8 cellular contexts compared by ENCODE assay signal in the genomic region with DNA sequence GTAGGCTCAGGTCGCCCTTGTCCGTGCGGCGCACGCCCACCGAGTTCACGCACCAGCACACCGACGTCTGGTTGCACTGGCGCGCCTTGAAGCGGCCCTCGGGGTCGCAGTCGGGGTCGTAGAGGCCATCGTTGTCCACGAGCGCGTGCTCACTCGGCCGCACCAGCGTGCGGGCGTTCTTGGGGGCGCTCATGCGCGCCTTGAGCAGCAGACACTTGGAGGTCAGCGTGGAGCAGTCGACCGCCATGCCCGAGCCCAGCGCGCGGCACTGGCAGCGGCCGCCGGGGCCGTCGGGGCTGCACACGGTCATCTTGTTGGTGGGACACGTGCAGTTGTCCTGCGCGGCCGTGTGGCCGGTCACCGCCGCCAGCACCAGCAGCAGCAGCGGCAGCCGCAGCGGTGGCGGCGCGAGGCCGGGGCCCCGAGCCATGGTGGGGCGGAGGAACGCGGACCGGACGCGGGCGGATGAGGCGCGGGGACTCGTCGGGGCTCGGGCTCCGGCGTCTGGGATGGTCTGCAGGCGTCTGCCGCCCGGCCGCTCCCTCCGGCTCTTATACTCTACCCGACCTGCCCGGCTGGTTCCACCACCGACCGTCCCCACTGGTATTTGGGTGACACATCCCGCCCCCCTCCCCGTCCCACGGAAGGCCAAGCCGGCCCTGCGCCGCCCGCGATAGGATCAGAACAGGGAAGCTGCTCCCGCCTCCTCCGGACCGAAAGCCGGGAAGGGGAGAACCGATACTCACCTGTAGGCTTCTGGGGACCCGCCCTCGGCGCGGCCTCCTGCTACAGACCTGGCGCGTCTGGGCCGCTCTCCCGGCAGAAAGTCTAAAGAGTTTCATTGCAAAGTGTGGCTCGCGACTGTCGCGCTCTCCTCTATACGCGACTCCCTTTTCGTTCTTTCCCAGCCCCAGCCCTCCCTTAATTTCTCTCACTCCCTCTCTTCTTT.
DNase-seq lines count a peak whose midpoint lies in the region; ATAC-seq and TF ChIP-seq lines count a peak whose summit lies in the region.

A gene with protein sequence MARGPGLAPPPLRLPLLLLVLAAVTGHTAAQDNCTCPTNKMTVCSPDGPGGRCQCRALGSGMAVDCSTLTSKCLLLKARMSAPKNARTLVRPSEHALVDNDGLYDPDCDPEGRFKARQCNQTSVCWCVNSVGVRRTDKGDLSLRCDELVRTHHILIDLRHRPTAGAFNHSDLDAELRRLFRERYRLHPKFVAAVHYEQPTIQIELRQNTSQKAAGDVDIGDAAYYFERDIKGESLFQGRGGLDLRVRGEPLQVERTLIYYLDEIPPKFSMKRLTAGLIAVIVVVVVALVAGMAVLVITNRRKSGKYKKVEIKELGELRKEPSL (minus strand): TSS at position 526 of the 949 bp plus-strand sequence. CDS start 96 bp downstream, at position 430.

- ATAC-seq in GM21423 (IDR thresholded peaks at IDR 0.05; ENCODE audit: unreplicated experiment): no peak

- H3K27me3 ChIP-seq in neuron (ENCODE audit: insufficient read depth, low read length): no peaks in the 10 kb centered on the region

- peak within 1 kb of the TSS; percentile 43 for H2AFZ ChIP-seq in neuron (ENCODE audit: low read depth, low read length)

- no peaks in the 10 kb centered on the region for H3K9me3 ChIP-seq in neuron (ENCODE audit: low read length)

- TF ChIP-seq CTCF in fibroblast of mammary gland (conservative IDR thresholded peaks at IDR 0.05; ENCODE audit: control insufficient read depth, insufficient read depth, low read depth, low read length): no peak

- H3K4me1 ChIP-seq in neuron (ENCODE audit: insufficient read depth, low read length): peaks cover 13% of the 10 kb centered on the region

- H3K36me3 ChIP-seq in neuron (ENCODE audit: insufficient read depth, low read length): no peaks in the 10 kb centered on the region

- DNase-seq in CD1c-positive myeloid dendritic cell (ENCODE audit: extremely low spot score): peak; percentile 63
- DNase-seq in SW480 (ENCODE audit: low spot score): peak; percentile 69
- DNase-seq in fibroblast of mammary gland (ENCODE audit: low read depth): no peak
- no peak for DNase-seq in amygdala (lab: John Stamatoyannopoulos, UW)
- DNase-seq in NCI-H187 (lab: John Stamatoyannopoulos, UW): no peak
- DNase-seq in activated effector memory CD4-positive, alpha-beta T cell treated with anti-CD3 and anti-CD28 coated beads, Interleukin-2, amount 50 U/mL, for 16 hours: no peak

- peak within 1 kb of the TSS; percentile 26 for H3K4me3 ChIP-seq in fibroblast of mammary gland (ENCODE audit: control insufficient read depth, low read depth, low read length)
- no peak within 1 kb of the TSS for H3K4me3 ChIP-seq in neuron (ENCODE audit: low read length)

Comparison
In these comparisons a context has a peak if more than half of its experiments do, and no peak if none do; other contexts are left out.
1. DNase-seq: peak in CD1c-positive myeloid dendritic cell (single experiment) and SW480 (single experiment); none in fibroblast of mammary gland (single experiment), amygdala (0 of 56), NCI-H187 (0 of 2) and activated effector memory CD4-positive, alpha-beta T cell treated with anti-CD3 and anti-CD28 coated beads, Interleukin-2, amount 50 U/mL, for 16 hours (single experiment).